8 cellular contexts compared by ENCODE assay signal in the genomic region with DNA sequence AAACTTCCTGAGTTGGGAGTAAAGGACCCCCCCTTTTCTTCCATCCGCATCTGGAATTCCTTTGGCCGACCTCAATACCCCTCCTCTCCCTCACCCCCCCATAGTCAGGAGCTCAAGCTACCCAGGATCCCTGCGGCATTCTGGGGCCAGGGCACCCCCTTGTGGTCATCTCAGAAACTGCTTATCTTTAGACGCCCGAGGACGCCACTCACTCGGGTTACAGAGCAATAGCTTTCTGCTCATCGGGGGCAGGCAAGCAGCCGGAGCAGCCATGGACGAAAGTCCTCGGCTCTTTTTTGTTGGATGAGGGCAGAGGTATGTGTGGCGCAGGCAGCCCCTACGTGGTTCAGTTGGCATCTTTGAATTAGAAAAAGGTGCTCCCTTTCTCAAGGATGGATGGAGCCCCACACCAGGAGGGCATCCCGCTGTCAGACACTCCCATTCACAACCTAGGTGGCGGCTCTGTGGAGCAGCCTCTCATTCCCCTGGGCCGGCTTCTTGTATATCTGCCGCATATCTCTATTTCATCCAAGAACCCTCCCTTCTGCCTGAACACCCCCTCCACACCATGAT. TPM values are rescaled to one million over a fixed set of nuclear protein-coding genes. Genes with fewer than 3 reads are reported as not detected.
DNase-seq lines count a peak whose midpoint lies in the region; ATAC-seq and TF ChIP-seq lines count a peak whose summit lies in the region.

No MANE protein-coding gene starts in this region.

- no peak overlapping the region for H3K4me3 ChIP-seq in CD4-positive, alpha-beta memory T cell (ENCODE audit: low read length in 2 of 2)
- peak overlapping the region; percentile 38 for H3K4me3 ChIP-seq in HFF-Myc (replicated peaks; ENCODE audit: low read depth, low read length)
- H3K4me3 ChIP-seq in OCI-LY3 (ENCODE audit: low read length): no peak overlapping the region
- H3K4me3 ChIP-seq in fibroblast of lung (replicated peaks in 1 of 4; ENCODE audit: control extremely low read depth in 1 of 4, insufficient read depth in 1 of 4, low read depth in 3 of 4, low read length in 4 of 4): peak overlapping the region in 3 of 4 experiments; percentile 1 to 70 (median 23)
- H3K4me3 ChIP-seq in suprapubic skin: peak overlapping the region; percentile 66

- peaks cover 25 to 30% of the 10 kb centered on the region in 2 donors for H3K27me3 Mint-ChIP-seq in CD4-positive, alpha-beta memory T cell
- peaks cover 31% of the 10 kb centered on the region for H3K27me3 Mint-ChIP-seq in activated T-cell treated with anti-CD3 and anti-CD28 coated beads, Interleukin-2, amount 50 U/mL, for 72 hours (ENCODE audit: low read depth)
- peaks cover 21 to 40% (median 34%) of the 10 kb centered on the region in 3 donors for H3K27me3 Mint-ChIP-seq in naive B cell

- peak overlapping the region; percentile 3 to 65 (median 58) for H3K4me3 Mint-ChIP-seq in CD4-positive, alpha-beta memory T cell
- peak overlapping the region; percentile 50 to 53 for H3K4me3 Mint-ChIP-seq in activated T-cell treated with anti-CD3 and anti-CD28 coated beads, Interleukin-2, amount 50 U/mL, for 72 hours
- H3K4me3 Mint-ChIP-seq in naive B cell: peak overlapping the region in 7 of 8 donors; percentile 46 to 95 (median 65)

- H3K36me3 Mint-ChIP-seq in CD4-positive, alpha-beta memory T cell: peaks cover 7 to 8% of the 10 kb centered on the region in 2 donors
- H3K36me3 Mint-ChIP-seq in activated T-cell treated with anti-CD3 and anti-CD28 coated beads, Interleukin-2, amount 50 U/mL, for 72 hours (ENCODE audit: insufficient read depth in 2 of 2): peaks cover 2 to 8% of the 10 kb centered on the region in 2 donors
- H3K36me3 Mint-ChIP-seq in naive B cell: peaks cover 0 to 16% of the 10 kb centered on the region in 2 donors

- ATAC-seq in activated T-cell treated with anti-CD3 and anti-CD28 coated beads, Interleukin-2, amount 50 U/mL, for 72 hours (replicated peaks in 1 of 2): peak; percentile 29 to 42
- ATAC-seq in naive B cell (ENCODE audit: low read depth in 2 of 2): peak; percentile 18 to 23
- ATAC-seq in HG03280 (IDR thresholded peaks at IDR 0.05; ENCODE audit: unreplicated experiment): no peak

- TF ChIP-seq CTCF in HFF-Myc (IDR thresholded peaks at IDR 0.05; ENCODE audit: low read depth, low read length, missing control alignments) (peak; percentile 92), OCI-LY3 (IDR thresholded peaks at IDR 0.05; ENCODE audit: low read depth, low read length) (peak; percentile 88), fibroblast of lung (conservative IDR thresholded peaks at IDR 0.05 in 1 of 2, IDR thresholded peaks at IDR 0.05 in 1 of 2; ENCODE audit: low read depth in 1 of 2, low read length in 2 of 2) (peak; percentile 83 to 85), suprapubic skin (IDR thresholded peaks at IDR 0.05) (peak; percentile 74 to 86)

- H3K27me3 ChIP-seq in CD4-positive, alpha-beta memory T cell (ENCODE audit: insufficient read depth, low read length): peaks cover 23% of the 10 kb centered on the region
- H3K27me3 ChIP-seq in OCI-LY3 (ENCODE audit: low read depth, low read length): peaks cover 4% of the 10 kb centered on the region; the same call in 1 of the 2 replicates
- H3K27me3 ChIP-seq in fibroblast of lung (ENCODE audit: control insufficient read depth, insufficient read depth, low read length): peaks cover 2% of the 10 kb centered on the region
- H3K27me3 ChIP-seq in suprapubic skin: peaks cover 14% of the 10 kb centered on the region

- POLR2A ChIA-PET in CD4-positive, alpha-beta memory T cell (lab: Charles Lee; ENCODE audit: partially characterized antibody): interaction anchor here (0.6 to 1.8 kb wide), 7 partner anchors 12 to 229 kb away, joined by 3 to 10 read pairs (median 3); no protein-coding TSS in a partner anchor

- H3K4me2 ChIP-seq in OCI-LY3 (ENCODE audit: low read length) (peak overlapping the region; percentile 10; the same call in 1 of the 2 replicates), fibroblast of lung (ENCODE audit: extremely low read depth, insufficient read depth, low read length) (peak overlapping the region; percentile 93)

- H3K27ac ChIP-seq in CD4-positive, alpha-beta memory T cell (ENCODE audit: low read depth, low read length): no peak overlapping the region
- H3K27ac ChIP-seq in OCI-LY3 (ENCODE audit: low read length) (no peak overlapping the region), fibroblast of lung (ENCODE audit: insufficient read depth, low read length) (peak overlapping the region; percentile 76), suprapubic skin (no peak overlapping the region)

- H3K4me1 ChIP-seq in CD4-positive, alpha-beta memory T cell (ENCODE audit: insufficient read depth, low read length): peaks cover 32% of the 10 kb centered on the region
- H3K4me1 ChIP-seq in OCI-LY3 (ENCODE audit: low read length) (peaks cover 18% of the 10 kb centered on the region), fibroblast of lung (ENCODE audit: control insufficient read depth, extremely low read depth, insufficient read depth, low read length) (peaks cover 31% of the 10 kb centered on the region), suprapubic skin (peaks cover 57% of the 10 kb centered on the region)

- 29% methylated on average over 17 of the region's 17 CpGs for WGBS in suprapubic skin

- H3K9me3 Mint-ChIP-seq in CD4-positive, alpha-beta memory T cell: no peaks in the 10 kb centered on the region
- H3K9me3 Mint-ChIP-seq in activated T-cell treated with anti-CD3 and anti-CD28 coated beads, Interleukin-2, amount 50 U/mL, for 72 hours: no peaks in the 10 kb centered on the region
- H3K9me3 Mint-ChIP-seq in naive B cell: no peaks in the 10 kb centered on the region

- TF ChIP-seq POLR2A in suprapubic skin (IDR thresholded peaks at IDR 0.05): no peak

- no peak for TF ChIP-seq EP300 in suprapubic skin (IDR thresholded peaks at IDR 0.05)

- H3K79me2 ChIP-seq in OCI-LY3 (ENCODE audit: low read length) (peaks cover 28% of the 10 kb centered on the region), fibroblast of lung (ENCODE audit: control insufficient read depth, insufficient read depth, low read length) (peaks cover 18% of the 10 kb centered on the region)

- H3K9ac ChIP-seq in OCI-LY3 (ENCODE audit: low read length) (no peak overlapping the region), fibroblast of lung (ENCODE audit: insufficient read depth, low read length) (no peak overlapping the region)

- CTCF ChIA-PET in CD4-positive, alpha-beta memory T cell (lab: Charles Lee; ENCODE audit: partially characterized antibody): interaction anchor here (0.7 to 9.8 kb wide), 18 partner anchors 9 to 1195 kb away, joined by 3 to 146 read pairs (median 5); partner anchors contain the start of genes MCAM and USP2

- H3K4me1 Mint-ChIP-seq in CD4-positive, alpha-beta memory T cell: peaks cover 12 to 56% (median 38%) of the 10 kb centered on the region in 4 donors
- peaks cover 61% of the 10 kb centered on the region for H3K4me1 Mint-ChIP-seq in activated T-cell treated with anti-CD3 and anti-CD28 coated beads, Interleukin-2, amount 50 U/mL, for 72 hours (ENCODE audit: low read depth)
- peaks cover 27 to 72% (median 66%) of the 10 kb centered on the region in 3 donors for H3K4me1 Mint-ChIP-seq in naive B cell

- H4K20me1 ChIP-seq in OCI-LY3 (ENCODE audit: insufficient read depth, low read length) (no peaks in the 10 kb centered on the region; the same call in 1 of the 2 replicates), fibroblast of lung (ENCODE audit: control insufficient read depth, extremely low read depth, insufficient read depth, low read length) (no peaks in the 10 kb centered on the region)

- H3K27ac Mint-ChIP-seq in CD4-positive, alpha-beta memory T cell: peak overlapping the region in 1 of 7 donors; percentile 66
- no peak overlapping the region for H3K27ac Mint-ChIP-seq in activated T-cell treated with anti-CD3 and anti-CD28 coated beads, Interleukin-2, amount 50 U/mL, for 72 hours
- H3K27ac Mint-ChIP-seq in naive B cell: peak overlapping the region in 1 of 6 donors; percentile 20

- H2AFZ ChIP-seq in OCI-LY3 (ENCODE audit: low read depth, low read length) (no peak overlapping the region), fibroblast of lung (ENCODE audit: low read length) (no peak overlapping the region)

- H3K36me3 ChIP-seq in CD4-positive, alpha-beta memory T cell (ENCODE audit: insufficient read depth, low read length): no peaks in the 10 kb centered on the region
- H3K36me3 ChIP-seq in OCI-LY3 (replicated peaks; ENCODE audit: low read depth, low read length) (peaks cover 9% of the 10 kb centered on the region), fibroblast of lung (ENCODE audit: control insufficient read depth, insufficient read depth, low read length) (peaks cover 4% of the 10 kb centered on the region), suprapubic skin (peaks cover 8% of the 10 kb centered on the region)

- no peaks in the 10 kb centered on the region for H3K9me3 ChIP-seq in CD4-positive, alpha-beta memory T cell (ENCODE audit: control insufficient read depth in 1 of 2, low read length in 2 of 2)
- H3K9me3 ChIP-seq in OCI-LY3 (ENCODE audit: insufficient read depth, low read length): no peaks in the 10 kb centered on the region
- H3K9me3 ChIP-seq in fibroblast of lung (ENCODE audit: control insufficient read depth, insufficient read depth, low read depth, low read length): no peaks in the 10 kb centered on the region
- no peaks in the 10 kb centered on the region for H3K9me3 ChIP-seq in suprapubic skin

- DNase-seq in CD4-positive, alpha-beta memory T cell: peak; percentile 57 to 67 (median 63)
- peak; percentile 67 for DNase-seq in HFF-Myc (ENCODE audit: extremely low read depth, low read depth)
- peak; percentile 73 to 78 for DNase-seq in activated T-cell treated with anti-CD3 and anti-CD28 coated beads, Interleukin-2, amount 50 U/mL, for 72 hours
- peak in 1 of 2 donors; percentile 72 for DNase-seq in fibroblast of lung (ENCODE audit: low read depth in 2 of 2)
- DNase-seq in naive B cell: peak; percentile 54
- no peak for DNase-seq in suprapubic skin (ENCODE audit: low spot score in 2 of 2)

- intact Hi-C loops in CD4-positive, alpha-beta memory T cell (cut with micrococcal nuclease): no loop called here

RNA-seq across cellular contexts. Expression of gene C1QTNF5, which starts 2.3 kb away (rescaled TPM):
- total RNA-seq in CD4-positive, alpha-beta memory T cell: not detected
- polyA plus RNA-seq in CD4-positive, alpha-beta memory T cell: not detected
- total RNA-seq in activated T-cell treated with anti-CD3 and anti-CD28 coated beads, Interleukin-2, amount 50 U/mL, for 72 hours: not detected
- total RNA-seq in fibroblast of lung (32.0 and 34.4 TPM in 2 replicates), suprapubic skin (1 to 10 TPM; 3.7 to 9.8 (median 4.9) TPM)
- polyA plus RNA-seq in fibroblast of lung (13.4 and 13.6 TPM in 2 replicates), naive B cell (ENCODE audit: low read depth in 6 of 6) (not detected)
- 23.0 and 28.9 TPM in 2 replicates for polyA plus RNA-seq in fibroblast of lung (2012)
- 10.6 and 14.9 TPM in 2 replicates for polyA minus RNA-seq in fibroblast of lung (ENCODE audit: low replicate concordance)

RNA-seq across cellular contexts. Expression of gene RNF26, which starts 4.1 kb away (rescaled TPM):
- total RNA-seq in CD4-positive, alpha-beta memory T cell: 10 to 100 TPM; 17.5 to 18.3 TPM
- polyA plus RNA-seq in CD4-positive, alpha-beta memory T cell: 10 to 100 TPM; 33.1 to 50.8 TPM
- 10 to 100 TPM; 32.5 to 38.9 TPM for total RNA-seq in activated T-cell treated with anti-CD3 and anti-CD28 coated beads, Interleukin-2, amount 50 U/mL, for 72 hours
- total RNA-seq in fibroblast of lung (4.1 and 7.1 TPM in 2 replicates), suprapubic skin (10 to 100 TPM; 13.3 to 21.4 (median 15.4) TPM)
- polyA plus RNA-seq in fibroblast of lung (22.9 and 38.0 TPM in 2 replicates), naive B cell (ENCODE audit: low read depth in 6 of 6) (10 to 100 TPM; 48.8 to 98.6 (median 58.0) TPM)
- polyA plus RNA-seq in fibroblast of lung (2012): 27.6 and 45.2 TPM in 2 replicates
- 113 and 145 TPM in 2 replicates for polyA minus RNA-seq in fibroblast of lung (ENCODE audit: low replicate concordance)

RNA-seq across cellular contexts. Expression of gene MFRP, which starts 8.1 kb away (rescaled TPM):
- not detected for total RNA-seq in CD4-positive, alpha-beta memory T cell
- not detected for polyA plus RNA-seq in CD4-positive, alpha-beta memory T cell
- total RNA-seq in activated T-cell treated with anti-CD3 and anti-CD28 coated beads, Interleukin-2, amount 50 U/mL, for 72 hours: not detected
- total RNA-seq in fibroblast of lung (not detected in 2 replicates), suprapubic skin (under 1 TPM in 1 of 4 donors, not detected in 3; 0.11 TPM)
- polyA plus RNA-seq in fibroblast of lung (not detected in 2 replicates), naive B cell (ENCODE audit: low read depth in 6 of 6) (not detected)
- not detected in 2 replicates for polyA plus RNA-seq in fibroblast of lung (2012)
- not detected in 2 replicates for polyA minus RNA-seq in fibroblast of lung (ENCODE audit: low replicate concordance)

RNA-seq across cellular contexts. Expression of gene MCAM, which starts 21.5 kb away (rescaled TPM):
- under 1 TPM; 0.26 to 0.28 TPM for total RNA-seq in CD4-positive, alpha-beta memory T cell
- under 1 TPM; 0.40 to 0.82 TPM for polyA plus RNA-seq in CD4-positive, alpha-beta memory T cell
- total RNA-seq in activated T-cell treated with anti-CD3 and anti-CD28 coated beads, Interleukin-2, amount 50 U/mL, for 72 hours: 1 to 10 TPM; 4.7 to 5.2 TPM
- total RNA-seq in fibroblast of lung: 3.9 and 4.8 TPM in 2 replicates
- 8.1 and 26.3 TPM in 2 replicates for polyA plus RNA-seq in fibroblast of lung
- 7.7 and 23.8 TPM in 2 replicates for polyA plus RNA-seq in fibroblast of lung (2012)
- 7.4 and 15.7 TPM in 2 replicates for polyA minus RNA-seq in fibroblast of lung (ENCODE audit: low replicate concordance)
- polyA plus RNA-seq in naive B cell (ENCODE audit: low read depth in 6 of 6): not detected
- 100 to 1,000 TPM; 104 to 163 (median 124) TPM for total RNA-seq in suprapubic skin

RNA-seq across cellular contexts. Expression of gene USP2, which starts 43.1 kb away (rescaled TPM):
- under 1 TPM; 0.17 to 0.22 TPM for total RNA-seq in CD4-positive, alpha-beta memory T cell
- under 1 TPM in 1 of 2 donors, not detected in 1; 0.21 TPM for polyA plus RNA-seq in CD4-positive, alpha-beta memory T cell
- total RNA-seq in activated T-cell treated with anti-CD3 and anti-CD28 coated beads, Interleukin-2, amount 50 U/mL, for 72 hours: 1 to 10 TPM in 1 of 2 donors, under 1 TPM in 1; 0.91 to 3.0 TPM
- total RNA-seq in fibroblast of lung: 0.77 and 2.3 TPM in 2 replicates
- polyA plus RNA-seq in fibroblast of lung: 0.66 and 1.0 TPM in 2 replicates
- polyA plus RNA-seq in fibroblast of lung (2012): 0.78 and 0.98 TPM in 2 replicates
- 1.4 and 7.7 TPM in 2 replicates for polyA minus RNA-seq in fibroblast of lung (ENCODE audit: low replicate concordance)
- not detected for polyA plus RNA-seq in naive B cell (ENCODE audit: low read depth in 6 of 6)
- total RNA-seq in suprapubic skin: 10 to 100 TPM in 3 of 4 donors, 1 to 10 TPM in 1; 5.9 to 25.4 (median 15.2) TPM

Comparison
In these comparisons a context has a peak if more than half of its experiments do, and no peak if none do; other contexts are left out.
1. DNase-seq: peak in CD4-positive, alpha-beta memory T cell (5 of 5), HFF-Myc (single experiment), activated T-cell treated with anti-CD3 and anti-CD28 coated beads, Interleukin-2, amount 50 U/mL, for 72 hours (2 of 2) and naive B cell (single experiment); none in suprapubic skin (0 of 2).
2. H3K4me3 ChIP-seq: peak in HFF-Myc (single experiment), fibroblast of lung (3 of 4) and suprapubic skin (single experiment); none in CD4-positive, alpha-beta memory T cell (0 of 2) and OCI-LY3 (single experiment).
3. RNA of gene C1QTNF5, which starts 2.3 kb away (total RNA-seq): 32.0 to 34.4 TPM in fibroblast of lung and 3.7 to 9.8 TPM in suprapubic skin; not detected in CD4-positive, alpha-beta memory T cell and not detected in activated T-cell treated with anti-CD3 and anti-CD28 coated beads, Interleukin-2, amount 50 U/mL, for 72 hours; every median in the first group is over 4 times any median in the second.
4. Peak in every context shown above with its lines, with median percentiles within 50 percentile points of each other: H3K4me3 Mint-ChIP-seq and CTCF ChIP-seq.